In genomic region chr3:33547101-33547500, GRCh38 we compare ENCODE assay signal across 27 cellular contexts.
"Had no signal": no experiment of that assay in that cellular context is flagged by ENCODE, and none has a peak within 500 bp of the region (broad histone marks: within the 10 kb centered on the region; RNA-seq: fewer than 3 reads in every experiment).

No MANE protein-coding gene starts in this region.

- ATAC-seq: naive thymus-derived CD8-positive, alpha-beta T cell; pancreas; right cardiac atrium; stimulated activated effector memory CD8-positive, alpha-beta T cell treated with anti-CD3 and anti-CD28 coated beads, Interleukin-12 subunit alpha, Interleukin-12 subunit beta, amount 100 ng/mL, for 72 hours; upper lobe of right lung had no signal

- H3K27me3 Mint-ChIP-seq: naive thymus-derived CD8-positive, alpha-beta T cell; stimulated activated naive CD8-positive, alpha-beta T cell treated with anti-CD3 and anti-CD28 coated beads, Interleukin-15, Interleukin-2, amounts not matched to agents 100 ng/mL and 50 ng/mL, for 24 hours had no signal

- H3K27me3 ChIP-seq: hepatocyte, pancreas, sigmoid colon, spleen, suprapubic skin, tibial artery, upper lobe of right lung had no signal

- FAIRE-seq: pancreas, small intestine, urothelium cell line had no signal

- H2AFZ ChIP-seq: hepatocyte had no signal

- H3K9me3 Mint-ChIP-seq: stimulated activated effector memory CD8-positive, alpha-beta T cell treated with anti-CD3 and anti-CD28 coated beads, Interleukin-12 subunit alpha, Interleukin-12 subunit beta, amount 100 ng/mL, for 72 hours had no signal

- H3K9me3 ChIP-seq: left ventricle myocardium inferior, pancreas, prostate gland, sigmoid colon, suprapubic skin, thoracic aorta, tibial artery, upper lobe of right lung had no signal

- H3K36me3 ChIP-seq: pancreas, prostate gland had no signal

- H3K27ac Mint-ChIP-seq: nephron; stimulated activated effector memory CD8-positive, alpha-beta T cell treated with anti-CD3 and anti-CD28 coated beads, Interleukin-12 subunit alpha, Interleukin-12 subunit beta, amount 100 ng/mL, for 72 hours; stimulated activated naive CD8-positive, alpha-beta T cell treated with anti-CD3 and anti-CD28 coated beads, Interleukin-15, Interleukin-2, amounts not matched to agents 100 ng/mL and 50 ng/mL, for 24 hours had no signal

- H3K4me3 ChIP-seq: hepatocyte, left ventricle myocardium inferior, lung, pancreas, prostate gland, sigmoid colon, spleen, suprapubic skin, thoracic aorta, tibial artery, upper lobe of right lung had no signal

- H3K4me2 ChIP-seq: hepatocyte had no signal

- H3K4me1 Mint-ChIP-seq: naive thymus-derived CD8-positive, alpha-beta T cell; nephron; neural crest cell; stimulated activated effector memory CD8-positive, alpha-beta T cell treated with anti-CD3 and anti-CD28 coated beads, Interleukin-12 subunit alpha, Interleukin-12 subunit beta, amount 100 ng/mL, for 72 hours had no signal

- DNase-seq: islet precursor cell; left ventricle myocardium inferior; mesenchymal stem cell; naive thymus-derived CD8-positive, alpha-beta T cell; nucleus accumbens; pancreas; posterior cingulate gyrus; retina; right cardiac atrium; sigmoid colon; small intestine; spleen; stimulated activated CD4-positive, alpha-beta T cell treated with anti-CD3 and anti-CD28 coated beads, Interleukin-4, amount 100 ng/mL, for 24 hours; stimulated activated naive CD4-positive, alpha-beta T cell; tibial artery; trophoblast cell; upper lobe of right lung had no signal

- H3K4me3 Mint-ChIP-seq: naive thymus-derived CD8-positive, alpha-beta T cell; nephron; neural crest cell; stimulated activated effector memory CD8-positive, alpha-beta T cell treated with anti-CD3 and anti-CD28 coated beads, Interleukin-12 subunit alpha, Interleukin-12 subunit beta, amount 100 ng/mL, for 72 hours; stimulated activated naive CD8-positive, alpha-beta T cell treated with anti-CD3 and anti-CD28 coated beads, Interleukin-15, Interleukin-2, amounts not matched to agents 100 ng/mL and 50 ng/mL, for 24 hours had no signal

- H3K27ac ChIP-seq: hepatocyte, left ventricle myocardium inferior, pancreas, prostate gland, sigmoid colon, spleen, suprapubic skin, thoracic aorta, tibial artery, upper lobe of right lung had no signal

- H3K79me2 ChIP-seq: hepatocyte had no signal

- H3K4me1 ChIP-seq: left ventricle myocardium inferior, pancreas, prostate gland, sigmoid colon, suprapubic skin, tibial artery, upper lobe of right lung had no signal
